Comparison of ENCODE assay signal across 8 cellular contexts in genomic region chr17:79612468-79613194, GRCh38. TPM values are rescaled to one million over a fixed set of nuclear protein-coding genes. Genes with fewer than 3 reads are reported as not detected.
A peak's percentile ranks its signal among the peaks of the same experiment; 100 is the strongest.
DNase-seq lines count a peak whose midpoint lies in the region; ATAC-seq, FAIRE-seq and TF ChIP-seq lines count a peak whose summit lies in the region.

No MANE protein-coding gene starts in this region.

- H3K4me1 ChIP-seq in DOHH2 (ENCODE audit: control insufficient read depth, low read length) (no peaks in the 10 kb centered on the region), Peyer's patch (no peaks in the 10 kb centered on the region), transverse colon (peaks cover 0 to 5% (median 0%) of the 10 kb centered on the region in 4 donors)

- no peaks in the 10 kb centered on the region for H3F3A ChIP-seq in DOHH2 (ENCODE audit: control insufficient read depth, insufficient read depth)

- H3K4me2 ChIP-seq in DOHH2 (ENCODE audit: low read length) = no peak overlapping the region

- WGBS in transverse colon (ENCODE audit: low coverage in 1 of 2), 2 donors = 43% methylated on average over 25 of the region's 25 CpGs; no CpG with 5 or more reads in 1 of the 2 donors
- 30 to 54% methylated on average over 23 to 25 of the region's 25 CpGs for WGBS in lower leg skin, 2 donors

- H3K36me3 ChIP-seq in DOHH2 (ENCODE audit: control insufficient read depth, low read length) (no peaks in the 10 kb centered on the region), Peyer's patch (no peaks in the 10 kb centered on the region), transverse colon (no peaks in the 10 kb centered on the region)

- intact Hi-C loops in transverse colon (cut with DNase I; ENCODE audit: low total_unique reads) (loop anchor here (5.0 kb wide), 1 partner anchor 45 kb away; no protein-coding TSS in a partner anchor), lower leg skin (cut with DNase I; ENCODE audit: low total_unique reads) (no loop called here)

- in situ Hi-C loops in astrocyte of the cerebellum (cut with HindIII; ENCODE audit: low sequenced_read_pairs) (no loop called here), transverse colon (cut with MboI; ENCODE audit: low pct_ligation_motif_present in 1 of 4, low pct_unique_long_range_greater_than_20kb in 1 of 4, low sequenced_read_pairs in 3 of 4) (no loop called here)

- FAIRE-seq in HTR-8/SVneo (lab: Jason Lieb, UNC) = no peak

- H3K4me3 ChIP-seq in DOHH2 (ENCODE audit: low read length) (no peak overlapping the region), Peyer's patch (no peak overlapping the region), astrocyte of the cerebellum (ENCODE audit: low read depth, low read length) (no peak overlapping the region), transverse colon (no peak overlapping the region), lower leg skin (ENCODE audit: low read depth, poor library complexity, severe bottlenecking) (no peak overlapping the region)

- no peaks in the 10 kb centered on the region for H3K9me2 ChIP-seq in DOHH2 (replicated peaks; ENCODE audit: control insufficient read depth, low read length)

- no peak for TF ChIP-seq POLR2A in Peyer's patch (IDR thresholded peaks at IDR 0.05)
- no peak for TF ChIP-seq POLR2A in transverse colon (IDR thresholded peaks at IDR 0.05)
- TF ChIP-seq POLR2A in lower leg skin (IDR thresholded peaks at IDR 0.05) = no peak

- TF ChIP-seq CTCF in DOHH2 (IDR thresholded peaks at IDR 0.05; ENCODE audit: low read depth, low read length, poor library complexity, severe bottlenecking) = peak; percentile 95
- TF ChIP-seq CTCF in Peyer's patch (IDR thresholded peaks at IDR 0.05) = peak in 4 of 6 experiments; percentile 23 to 48 (median 44)
- TF ChIP-seq CTCF in astrocyte of the cerebellum (IDR thresholded peaks at IDR 0.05; ENCODE audit: low read depth, low read length, missing control alignments) = peak; percentile 47
- TF ChIP-seq CTCF in transverse colon (IDR thresholded peaks at IDR 0.05) = peak; percentile 56 to 70 (median 64)
- no peak for TF ChIP-seq CTCF in lower leg skin (IDR thresholded peaks at IDR 0.05)

- DNase-seq in HTR-8/SVneo (ENCODE audit: insufficient read length, low spot score) = peak; percentile 62
- DNase-seq in Peyer's patch = peak in 2 of 3 donors; percentile 51 to 69
- no peak for DNase-seq in astrocyte of the cerebellum (ENCODE audit: low read depth)
- DNase-seq in left lobe of liver (ENCODE audit: low spot score) = no peak
- DNase-seq in transverse colon = peak; percentile 58
- DNase-seq in lower leg skin (ENCODE audit: low spot score in 2 of 2) = no peak

- no peak for TF ChIP-seq EP300 in transverse colon (IDR thresholded peaks at IDR 0.05; ENCODE audit: low read depth)

- no peak overlapping the region for H3K27ac ChIP-seq in DOHH2 (ENCODE audit: low read depth, low read length)
- no peak overlapping the region for H3K27ac ChIP-seq in Peyer's patch
- peak overlapping the region in 2 of 4 donors; percentile 15 to 63 for H3K27ac ChIP-seq in transverse colon

- ATAC-seq in left lobe of liver = peak; percentile 58
- ATAC-seq in GM21381 (IDR thresholded peaks at IDR 0.05; ENCODE audit: unreplicated experiment) = no peak

- H3K9me3 ChIP-seq in DOHH2 (ENCODE audit: control insufficient read depth, insufficient read depth, low read length) = no peaks in the 10 kb centered on the region
- no peaks in the 10 kb centered on the region for H3K9me3 ChIP-seq in Peyer's patch
- H3K9me3 ChIP-seq in transverse colon = no peaks in the 10 kb centered on the region

- H3K27me3 ChIP-seq in DOHH2 (ENCODE audit: control insufficient read depth, low read length) (no peaks in the 10 kb centered on the region), Peyer's patch (peaks cover 0 to 26% of the 10 kb centered on the region in 2 donors), transverse colon (peaks cover 80% of the 10 kb centered on the region)

- H3K79me2 ChIP-seq in DOHH2 (ENCODE audit: control insufficient read depth, low read length) = no peaks in the 10 kb centered on the region

- no peaks in the 10 kb centered on the region for H4K20me1 ChIP-seq in DOHH2 (ENCODE audit: control insufficient read depth, insufficient read depth, low read depth, low read length)

RNA-seq across cellular contexts. Expression of gene RBFOX3, which starts 1.8 kb away (rescaled TPM):
- total RNA-seq in Peyer's patch (under 1 TPM in 1 of 4 donors, not detected in 3; 0.40 TPM), left lobe of liver (not detected), transverse colon (10 to 100 TPM in 2 of 4 donors, 1 to 10 TPM in 2; 3.4 to 54.6 (median 7.3) TPM), lower leg skin (not detected)

Comparison
In these comparisons a context has a peak if more than half of its experiments do, and no peak if none do; other contexts are left out.
1. CTCF ChIP-seq: peak in DOHH2 (single experiment), Peyer's patch (4 of 6), astrocyte of the cerebellum (single experiment) and transverse colon (5 of 5); none in lower leg skin (0 of 3).
2. DNase-seq: peak in HTR-8/SVneo (single experiment), Peyer's patch (2 of 3) and transverse colon (single experiment); none in astrocyte of the cerebellum (single experiment), left lobe of liver (single experiment) and lower leg skin (0 of 2).